ENCODE assay signal across 12 cellular contexts in the genomic region with DNA sequence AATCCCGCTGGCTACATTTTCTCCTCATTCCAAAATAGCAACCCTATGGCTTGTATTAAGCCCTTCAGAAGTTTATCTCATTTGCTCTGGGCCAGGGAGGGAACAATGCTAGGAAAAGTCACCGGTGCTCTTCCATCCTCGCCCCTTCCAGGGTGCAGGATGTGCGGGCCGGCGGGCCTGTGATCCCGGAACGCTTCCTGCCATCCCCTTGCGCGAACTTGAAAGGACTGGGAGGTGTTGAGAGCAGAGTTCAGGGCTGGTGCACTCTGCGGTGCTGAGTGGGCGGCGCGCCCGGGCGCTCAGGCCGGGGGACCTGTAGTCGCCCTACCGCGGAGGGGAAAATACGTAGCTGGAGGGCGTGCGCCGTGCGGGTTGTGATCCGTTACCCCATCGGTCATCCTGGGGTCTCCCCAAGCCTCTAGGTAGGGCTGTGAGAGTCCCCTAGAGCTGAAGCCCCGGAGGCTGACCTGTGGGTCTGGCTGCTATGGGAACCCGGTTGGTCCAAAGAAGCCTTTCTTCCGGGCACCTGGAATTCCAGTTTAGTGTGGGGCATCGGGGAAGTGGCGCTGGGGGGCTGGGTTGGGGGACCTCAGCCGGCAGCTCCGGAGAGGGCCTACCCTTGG. TPM values are rescaled to one million over a fixed set of nuclear protein-coding genes. Genes with fewer than 3 reads are reported as not detected.
A peak's percentile ranks its signal among the peaks of the same experiment; 100 is the strongest.
DNase-seq lines count a peak whose midpoint lies in the region; ATAC-seq, FAIRE-seq and TF ChIP-seq lines count a peak whose summit lies in the region.
"Had no signal": no experiment of that assay in that cellular context is flagged by ENCODE, and none has a peak within 500 bp of the region (broad histone marks: within the 10 kb centered on the region; RNA-seq: fewer than 3 reads in every experiment).

No MANE protein-coding gene starts in this region.

- no peak overlapping the region for H3K4me3 ChIP-seq in mammary epithelial cell (replicated peaks in 1 of 3; ENCODE audit: insufficient read depth in 1 of 3, low read depth in 2 of 3, low read length in 3 of 3)
- peak overlapping the region; percentile 9 for H3K4me3 ChIP-seq in mucosa of descending colon
- peak overlapping the region; percentile 54 for H3K4me3 ChIP-seq in upper lobe of right lung

- peaks cover 74% of the 10 kb centered on the region for H3K27me3 Mint-ChIP-seq in MCF 10A (ENCODE audit: insufficient read depth, unreplicated experiment)

- H3K36me3 Mint-ChIP-seq in MCF 10A (ENCODE audit: insufficient read depth, unreplicated experiment) = no peaks in the 10 kb centered on the region

- H3K4me1 ChIP-seq in mammary epithelial cell (ENCODE audit: insufficient read depth, low read length) (peaks cover 17% of the 10 kb centered on the region), mucosa of descending colon (ENCODE audit: low read depth) (peaks cover 7% of the 10 kb centered on the region), upper lobe of right lung (peaks cover 11% of the 10 kb centered on the region)

- in situ Hi-C loops in mammary epithelial cell (cut with MboI; ENCODE audit: low sequenced_read_pairs in 2 of 2) = no loop called here

- H3K9me3 ChIP-seq in mammary epithelial cell (replicated peaks; ENCODE audit: insufficient read depth, low read length) (no peaks in the 10 kb centered on the region), mucosa of descending colon (no peaks in the 10 kb centered on the region), upper lobe of right lung (no peaks in the 10 kb centered on the region)
- H3K9me3 ChIP-seq: ascending aorta, SJSA1 had no signal

- H3K4me1 Mint-ChIP-seq in MCF 10A (ENCODE audit: insufficient read depth, unreplicated experiment) = no peaks in the 10 kb centered on the region

- CTCF ChIA-PET in MCF 10A (lab: Yijun Ruan, JAX) = interaction anchor here (1.5 kb wide), 1 partner anchor 354 kb away, joined by 3 read pairs; no protein-coding TSS in a partner anchor
- CTCF ChIA-PET in mammary epithelial cell (lab: Charles Lee; ENCODE audit: low non-redundant PET) = no interaction called here

- no peak for DNase-seq in MCF 10A (ENCODE audit: unreplicated experiment)
- DNase-seq in mammary epithelial cell = no peak
- DNase-seq in dermis blood vessel endothelial cell = peak; percentile 67
- DNase-seq in mucosa of descending colon = peak; percentile 68 to 80 (median 78)
- no peak for DNase-seq in upper lobe of right lung
- no peak for DNase-seq in SHP77 (lab: John Stamatoyannopoulos, UW)
- DNase-seq in frontal cortex (ENCODE audit: low spot score in 2 of 2) = no peak
- no peak for DNase-seq in kidney tubule cell (ENCODE audit: low spot score)

- H3K27me3 ChIP-seq in mammary epithelial cell (ENCODE audit: insufficient read depth, low read length) (peaks cover 78% of the 10 kb centered on the region), upper lobe of right lung (peaks cover 98% of the 10 kb centered on the region)

- no peaks in the 10 kb centered on the region for H4K20me1 ChIP-seq in mammary epithelial cell (ENCODE audit: insufficient read depth, low read length)

- dilution Hi-C loops in mammary epithelial cell (cut with HindIII; ENCODE audit: low sequenced_read_pairs) = no loop called here

- BruUV-seq in MCF 10A (replicated peaks; lab: Mats Ljungman, UMichigan) (no TSS peak), mammary epithelial cell (replicated peaks; lab: Mats Ljungman, UMichigan) (no TSS peak)

- no peaks in the 10 kb centered on the region for H3K9me3 Mint-ChIP-seq in MCF 10A (ENCODE audit: unreplicated experiment)

- TF ChIP-seq CTCF in MCF 10A (IDR thresholded peaks at IDR 0.05; ENCODE audit: unreplicated experiment) = no peak
- no peak for TF ChIP-seq CTCF in mammary epithelial cell (conservative IDR thresholded peaks at IDR 0.05 in 1 of 2, IDR thresholded peaks at IDR 0.05 in 1 of 2; ENCODE audit: extremely low read depth in 1 of 2, insufficient read depth in 1 of 2, low read depth in 1 of 2, low read length in 2 of 2)
- no peak for TF ChIP-seq CTCF in mucosa of descending colon (IDR thresholded peaks at IDR 0.05)
- no peak for TF ChIP-seq CTCF in upper lobe of right lung (IDR thresholded peaks at IDR 0.05)

- no peaks in the 10 kb centered on the region for H3K36me3 ChIP-seq in mammary epithelial cell (ENCODE audit: insufficient read depth, low read length)
- H3K36me3 ChIP-seq in mucosa of descending colon (ENCODE audit: low read depth) = no peaks in the 10 kb centered on the region
- no peaks in the 10 kb centered on the region for H3K36me3 ChIP-seq in upper lobe of right lung
- H3K36me3 ChIP-seq: ascending aorta, BLaER1, SJSA1 had no signal

- H3K4me2 ChIP-seq in mammary epithelial cell (ENCODE audit: insufficient read depth, low read depth, low read length) = no peak overlapping the region

- no peak overlapping the region for H3K9ac ChIP-seq in mammary epithelial cell (ENCODE audit: insufficient read depth, low read length)
- H3K9ac ChIP-seq: BLaER1 had no signal

- POLR2A ChIA-PET in MCF 10A (lab: Yijun Ruan, JAX) = interaction anchor here (0.7 kb wide), 1 partner anchor 586 kb away, joined by 3 read pairs; no protein-coding TSS in a partner anchor

- 9% methylated on average over 27 of the region's 34 CpGs for WGBS in mammary epithelial cell (ENCODE audit: low coverage, missing lambda C conversion rate)

- peak overlapping the region; percentile 78 for H3K4me3 Mint-ChIP-seq in MCF 10A (ENCODE audit: unreplicated experiment)

- ATAC-seq in mucosa of descending colon (peak; percentile 64), upper lobe of right lung (peak; percentile 40)

- intact Hi-C loops in MCF 10A (cut with micrococcal nuclease) (no loop called here), mammary epithelial cell (cut with micrococcal nuclease) (no loop called here), mucosa of descending colon (cut with DNase I, micrococcal nuclease) (no loop called here), upper lobe of right lung (cut with DNase I) (no loop called here)

- no peaks in the 10 kb centered on the region for H3K79me2 ChIP-seq in mammary epithelial cell (ENCODE audit: insufficient read depth, low read length)

- H2AFZ ChIP-seq in mammary epithelial cell (ENCODE audit: low read depth, low read length) = no peak overlapping the region

- no peak overlapping the region for H3K27ac ChIP-seq in mammary epithelial cell (ENCODE audit: insufficient read depth, low read depth, low read length)
- H3K27ac ChIP-seq in upper lobe of right lung = peak overlapping the region; percentile 59
- H3K27ac ChIP-seq: BLaER1, HL-60, SJSA1 had no signal

- FAIRE-seq in frontal cortex (lab: Jason Lieb, UNC) = no peak

- H3K27ac Mint-ChIP-seq in MCF 10A (ENCODE audit: low read depth, unreplicated experiment) = no peak overlapping the region

RNA-seq across cellular contexts. Expression of a gene that starts 13.1 kb away (rescaled TPM):
- total RNA-seq in MCF 10A (2022) = 0.09 TPM in 1 of 2 replicates, not detected in the other
- total RNA-seq in mammary epithelial cell = not detected
- polyA plus RNA-seq in mammary epithelial cell = not detected
- not detected for polyA minus RNA-seq in mammary epithelial cell
- total RNA-seq in dermis blood vessel endothelial cell = 7.9 and 16.0 TPM in 2 replicates
- 10 to 100 TPM; 32.7 to 75.3 (median 47.9) TPM for total RNA-seq in mucosa of descending colon
- total RNA-seq in upper lobe of right lung = 8.1 TPM
- total RNA-seq in frontal cortex = under 0.01 TPM

Comparison
In these comparisons a context has a peak if more than half of its experiments do, and no peak if none do; other contexts are left out.
1. DNase-seq: peak in dermis blood vessel endothelial cell (single experiment) and mucosa of descending colon (3 of 3); none in MCF 10A (single experiment), mammary epithelial cell (single experiment), upper lobe of right lung (single experiment), SHP77 (0 of 2), frontal cortex (0 of 2) and kidney tubule cell (single experiment).
2. H3K4me3 ChIP-seq: peak in mucosa of descending colon (single experiment) and upper lobe of right lung (single experiment); none in mammary epithelial cell (0 of 3).